ENCODE assay signal across 20 cellular contexts in genomic region chr13:53311561-53311960, GRCh38.
DNase-seq lines count a peak whose midpoint lies in the region; TF ChIP-seq lines count a peak whose summit lies in the region.
"Had no signal": no experiment of that assay in that cellular context is flagged by ENCODE, and none has a peak within 500 bp of the region (broad histone marks: within the 10 kb centered on the region; RNA-seq: fewer than 3 reads in every experiment).

No MANE protein-coding gene starts in this region.

- H3K4ac ChIP-seq in H9 (ENCODE audit: low read depth, low read length) = no peak overlapping the region
- H3K4ac ChIP-seq in mesendoderm (ENCODE audit: low read depth, low read length) = no peak overlapping the region

- no peak overlapping the region for H3K4me2 ChIP-seq in H9 (ENCODE audit: insufficient read depth, insufficient read length, low read length)
- H3K4me2 ChIP-seq in mesendoderm (ENCODE audit: low read length) = no peak overlapping the region
- H3K4me2 ChIP-seq: KMS-11 had no signal

- TF ChIP-seq CTCF in H9 (conservative IDR thresholded peaks at IDR 0.05) = peak; percentile 62
- peak; percentile 52 for TF ChIP-seq CTCF in type B pancreatic cell (conservative IDR thresholded peaks at IDR 0.05)
- TF ChIP-seq CTCF in foreskin fibroblast (IDR thresholded peaks at IDR 0.05; ENCODE audit: low read depth, low read length) = no peak
- no peak for TF ChIP-seq CTCF in GM10266 (IDR thresholded peaks at IDR 0.05; ENCODE audit: control insufficient read depth, insufficient read depth, low read depth, missing control alignments)

- H3K4me3 ChIP-seq in mesendoderm (ENCODE audit: low read length) (no peak overlapping the region), foreskin fibroblast (ENCODE audit: low read depth in 1 of 2, low read length in 2 of 2) (no peak overlapping the region)

- H4K91ac ChIP-seq in H9 (ENCODE audit: insufficient read length, low read depth, low read length) = no peak overlapping the region

- H4K20me1 ChIP-seq in H9 (ENCODE audit: control insufficient read depth, insufficient read depth, insufficient read length) = no peaks in the 10 kb centered on the region

- DNase-seq in H9 (no peak), NCI-H82 treated with DMSO at 0.1 percent for 48 hours (lab: John Stamatoyannopoulos, UW; ENCODE audit: unreplicated experiment) (peak; percentile 98), mesendoderm (peak; percentile 95), type B pancreatic cell (ENCODE audit: extremely low spot score, unreplicated experiment) (no peak), foreskin fibroblast (no peak), GM10266 (ENCODE audit: extremely low spot score) (no peak)
- no peak for DNase-seq in stimulated activated naive CD4-positive, alpha-beta T cell treated with Interleukin-2 at 50 U/mL for 16 hours (lab: John Stamatoyannopoulos, UW)
- DNase-seq: ACHN; AML-193; DMS 273 treated with DMSO at 0.1 percent for 48 hours; DND-41; MV-4-11; NCI-H187; NCI-H2107; NCI-H226; NCI-H526 treated with DMSO at 0.1 percent for 48 hours; NK-92 treated with Interleukin-12 subunit alpha and Interleukin-12 subunit beta, amount 100 ng/mL, for 24 hours; SW 1271 had no signal

- no peak overlapping the region for H3K14ac ChIP-seq in H9 (ENCODE audit: insufficient read depth, low read length)

- H3K9me3 Mint-ChIP-seq in H9 (no peaks in the 10 kb centered on the region), type B pancreatic cell (peaks cover 4% of the 10 kb centered on the region)

- H3K18ac ChIP-seq in H9 (ENCODE audit: insufficient read length, low read depth, low read length) (no peak overlapping the region), mesendoderm (ENCODE audit: low read length) (no peak overlapping the region)

- no peak overlapping the region for H3T11ph ChIP-seq in H9 (ENCODE audit: low read length)

- no peak overlapping the region for H2BK120ac ChIP-seq in H9 (ENCODE audit: low read depth, low read length, poor library complexity, severe bottlenecking)
- H2BK120ac ChIP-seq in mesendoderm (ENCODE audit: low read depth, low read length) = no peak overlapping the region

- no peak overlapping the region for H3K27ac Mint-ChIP-seq in H9
- H3K27ac Mint-ChIP-seq in type B pancreatic cell = no peak overlapping the region

- H3K27me3 ChIP-seq in H9 (ENCODE audit: insufficient read depth, low read length) = no peaks in the 10 kb centered on the region; the same call in 1 of the 2 replicates
- H3K27me3 ChIP-seq in mesendoderm (ENCODE audit: insufficient read depth, low read length, poor library complexity) = peaks cover 4% of the 10 kb centered on the region

- H3K23ac ChIP-seq in H9 (ENCODE audit: insufficient read length, low read depth, low read length) (no peak overlapping the region), mesendoderm (ENCODE audit: low read length) (no peak overlapping the region)

- H3K9ac ChIP-seq in H9 (ENCODE audit: extremely low read depth, insufficient read length, low read length) = no peak overlapping the region
- H3K9ac ChIP-seq in mesendoderm (ENCODE audit: low read length) = no peak overlapping the region
- H3K9ac ChIP-seq: KMS-11 had no signal

- H3K36me3 Mint-ChIP-seq in H9 (ENCODE audit: insufficient read depth in 1 of 3, low read depth in 3 of 3) (0 out of 7 replicates have a peak, but pooled peaks cover 0 to 1% (median 0%) of the 10 kb centered on the region in 3 experiments), type B pancreatic cell (no peaks in the 10 kb centered on the region)

- H2AFZ ChIP-seq in H9 (ENCODE audit: low read length) = no peak overlapping the region

- no peak overlapping the region for H4K5ac ChIP-seq in H9 (ENCODE audit: insufficient read length, low read depth, low read length)
- H4K5ac ChIP-seq in mesendoderm (ENCODE audit: low read length) = no peak overlapping the region

- H3K23me2 ChIP-seq in H9 (ENCODE audit: insufficient read length, low read depth, low read length, poor library complexity, severe bottlenecking) = no peaks in the 10 kb centered on the region

- H3K79me2 ChIP-seq in H9 (ENCODE audit: insufficient read depth, low read length) = no peaks in the 10 kb centered on the region
- H3K79me2 ChIP-seq in mesendoderm (ENCODE audit: control insufficient read depth, insufficient read depth, low read length) = no peaks in the 10 kb centered on the region

- H3K27ac ChIP-seq in H9 (ENCODE audit: insufficient read length, low read depth, low read length) = no peak overlapping the region
- H3K27ac ChIP-seq in mesendoderm (ENCODE audit: low read depth, low read length) = no peak overlapping the region
- H3K27ac ChIP-seq: C4-2B, KMS-11 had no signal

- H3K79me1 ChIP-seq in H9 (ENCODE audit: insufficient read depth, low read depth, low read length, poor library complexity, severe bottlenecking) (no peaks in the 10 kb centered on the region), mesendoderm (ENCODE audit: low read length) (no peaks in the 10 kb centered on the region)

- H2AK5ac ChIP-seq in H9 (ENCODE audit: insufficient read length, low read length) = no peak overlapping the region
- no peak overlapping the region for H2AK5ac ChIP-seq in mesendoderm (ENCODE audit: low read length)

- no peak overlapping the region for H2BK5ac ChIP-seq in H9 (ENCODE audit: insufficient read length, low read length)
- no peak overlapping the region for H2BK5ac ChIP-seq in mesendoderm (ENCODE audit: low read length)

- peaks cover 19 to 28% of the 10 kb centered on the region in 2 experiments for H3K4me1 Mint-ChIP-seq in H9
- H3K4me1 Mint-ChIP-seq in type B pancreatic cell (ENCODE audit: unreplicated experiment) = peaks cover 10% of the 10 kb centered on the region

- H2BK12ac ChIP-seq in H9 (ENCODE audit: insufficient read length, low read depth, low read length) = no peak overlapping the region

- H4K8ac ChIP-seq in H9 (replicated peaks; ENCODE audit: insufficient read length, low read depth, low read length) (no peak overlapping the region), mesendoderm (ENCODE audit: low read depth, low read length) (no peak overlapping the region)

- H3K9me3 ChIP-seq in H9 (ENCODE audit: control insufficient read depth, low read depth, low read length) = no peaks in the 10 kb centered on the region

- peaks cover 65% of the 10 kb centered on the region for H3K27me3 Mint-ChIP-seq in H9 (ENCODE audit: low read depth)
- H3K27me3 Mint-ChIP-seq in type B pancreatic cell = no peaks in the 10 kb centered on the region

- no peak overlapping the region for H2BK15ac ChIP-seq in H9 (ENCODE audit: low read depth, low read length)
- no peak overlapping the region for H2BK15ac ChIP-seq in mesendoderm (replicated peaks; ENCODE audit: low read depth)

- no peaks in the 10 kb centered on the region for H3K36me3 ChIP-seq in mesendoderm (ENCODE audit: control insufficient read depth, insufficient read depth, low read length)

- no peak overlapping the region for H2BK20ac ChIP-seq in H9 (ENCODE audit: low read depth, low read length, poor library complexity, severe bottlenecking)

- H3K4me3 Mint-ChIP-seq in H9 (no peak overlapping the region), type B pancreatic cell (no peak overlapping the region)

- no CpG with 5 or more reads among the region's 1 CpG for WGBS in H9 (ENCODE audit: extremely low coverage, insufficient read length, low lambda C conversion rate)
- no CpG with 5 or more reads among the region's 1 CpG for WGBS in mesendoderm (ENCODE audit: extremely low coverage, insufficient coverage, low lambda C conversion rate)

- H3K56ac ChIP-seq in H9 (ENCODE audit: insufficient read length, low read depth, low read length) = no peak overlapping the region
- H3K56ac ChIP-seq in mesendoderm (ENCODE audit: low read length) = no peak overlapping the region

- H3K4me1 ChIP-seq in H9 (ENCODE audit: insufficient read depth, low read length) (no peaks in the 10 kb centered on the region; the same call in 1 of the 2 replicates), mesendoderm (ENCODE audit: control insufficient read depth, low read depth, low read length) (peaks cover 4% of the 10 kb centered on the region)

Comparison
In these comparisons a context has a peak if more than half of its experiments do, and no peak if none do; other contexts are left out.
1. DNase-seq: peak in NCI-H82 treated with DMSO at 0.1 percent for 48 hours (single experiment) and mesendoderm (single experiment); none in H9 (single experiment), type B pancreatic cell (single experiment), foreskin fibroblast (0 of 2), GM10266 (single experiment) and stimulated activated naive CD4-positive, alpha-beta T cell treated with Interleukin-2 at 50 U/mL for 16 hours (single experiment).
2. CTCF ChIP-seq: peak in H9 (single experiment) and type B pancreatic cell (single experiment); none in foreskin fibroblast (single experiment) and GM10266 (single experiment).